In genomic region chr2:68252407-68253210, GRCh38 we compare ENCODE assay signal across 1 cellular context.
TF ChIP-seq lines count a peak whose summit lies in the region.

Gene PPP3R1 (minus strand): TSS chr2:68252532. CDS start chr2:68252127, 405 bp downstream.

TF ChIP-seq in K562, 482 proteins besides CTCF, POLR2A, EP300 and RAD21 (continued from another document and continues in another):
- TF ChIP-seq ZMIZ1 (IDR thresholded peaks at IDR 0.05; ENCODE audit: low read depth in 2 of 2, low read length in 2 of 2) (no peak; a peak in 1 of 4 replicates), ZNF507 (tag; conservative IDR thresholded peaks at IDR 0.05) (no peak), ZBTB12 (CRISPR knock-in tag; IDR thresholded peaks at IDR 0.05) (peak; percentile 65; the same call in 1 of the 2 replicates), ZFP1 (CRISPR knock-in tag; IDR thresholded peaks at IDR 0.05) (no peak), XRCC5 (IDR thresholded peaks at IDR 0.05; ENCODE audit: low read depth, low read length) (no peak), CREM (IDR thresholded peaks at IDR 0.05; ENCODE audit: low read depth) (peak; percentile 94), REST (CRISPR knock-in tag; IDR thresholded peaks at IDR 0.05; ENCODE audit: low read depth) (no peak), GTF2A2 (tag; IDR thresholded peaks at IDR 0.05) (no peak), MECOM (CRISPR knock-in tag; IDR thresholded peaks at IDR 0.05) (no peak), SP1 (CRISPR knock-in tag; IDR thresholded peaks at IDR 0.05) (peak; percentile 72), ZNF24 (IDR thresholded peaks at IDR 0.05) (no peak), CHCHD3 (CRISPR knock-in tag; IDR thresholded peaks at IDR 0.05) (peak; percentile 80), BMI1 (IDR thresholded peaks at IDR 0.05; ENCODE audit: low read length) (no peak), NR4A1 (CRISPR knock-in tag; IDR thresholded peaks at IDR 0.05) (0 out of 2 replicates have a peak, but pooled peaks have one; percentile 14), NR4A1 (tag; IDR thresholded peaks at IDR 0.05) (no peak), GTF2E2 (tag; IDR thresholded peaks at IDR 0.05) (peak; percentile 64; the same call in 1 of the 2 replicates), NCOA2 (IDR thresholded peaks at IDR 0.05; ENCODE audit: partially characterized antibody in 2 of 2) (no peak), ZNF512 (tag; IDR thresholded peaks at IDR 0.05) (no peak), SMARCA4 (IDR thresholded peaks at IDR 0.05) (peak; percentile 12; the same call in 1 of the 2 replicates), ZBTB2 (IDR thresholded peaks at IDR 0.05) (peak; percentile 74; the same call in 1 of the 2 replicates), RFX7 (CRISPR knock-in tag; IDR thresholded peaks at IDR 0.05) (no peak), FOXM1 (IDR thresholded peaks at IDR 0.05; ENCODE audit: low read depth) (no peak), FOXM1 (CRISPR knock-in tag; IDR thresholded peaks at IDR 0.05; ENCODE audit: low read depth) (no peak), FOXP1 (CRISPR knock-in tag; IDR thresholded peaks at IDR 0.05) (no peak), CEBPB (tag; IDR thresholded peaks at IDR 0.05) (no peak), PHF8 (IDR thresholded peaks at IDR 0.05; ENCODE audit: borderline replicate concordance, low read length) (peak; percentile 85; the same call in 1 of the 2 replicates), SLC30A9 (CRISPR knock-in tag; IDR thresholded peaks at IDR 0.05) (no peak), NFIX (CRISPR knock-in tag; IDR thresholded peaks at IDR 0.05; ENCODE audit: low read depth) (no peak), NR0B1 (IDR thresholded peaks at IDR 0.05; ENCODE audit: partially characterized antibody) (no peak), SUPT5H (IDR thresholded peaks at IDR 0.05) (peak; percentile 94), CEBPG (CRISPR knock-in tag; IDR thresholded peaks at IDR 0.05) (no peak), CEBPG (tag; conservative IDR thresholded peaks at IDR 0.05 in 1 of 2, IDR thresholded peaks at IDR 0.05 in 1 of 2) (no peak), RFX1 (IDR thresholded peaks at IDR 0.05) (no peak), ZNF561 (CRISPR knock-in tag; conservative IDR thresholded peaks at IDR 0.05) (no peak), MCM5 (IDR thresholded peaks at IDR 0.05; ENCODE audit: low read depth) (no peak), MAFG (tag; conservative IDR thresholded peaks at IDR 0.05) (no peak), MYBL2 (IDR thresholded peaks at IDR 0.05; ENCODE audit: low read depth) (no peak), MYBL2 (CRISPR knock-in tag; IDR thresholded peaks at IDR 0.05; ENCODE audit: borderline replicate concordance) (no peak), TOE1 (IDR thresholded peaks at IDR 0.05; ENCODE audit: borderline replicate concordance) (0 out of 2 replicates have a peak, but pooled peaks have one; percentile 63), TOE1 (CRISPR knock-in tag; IDR thresholded peaks at IDR 0.05; ENCODE audit: borderline replicate concordance, low read depth) (0 out of 2 replicates have a peak, but pooled peaks have one; percentile 54), NRF1 (conservative IDR thresholded peaks at IDR 0.05 in 1 of 2, IDR thresholded peaks at IDR 0.05 in 1 of 2) (peak; percentile 66 to 68), ZSCAN32 (CRISPR knock-in tag; IDR thresholded peaks at IDR 0.05) (no peak)
